ENCODE assay signal across 1 cellular context in the genomic region with DNA sequence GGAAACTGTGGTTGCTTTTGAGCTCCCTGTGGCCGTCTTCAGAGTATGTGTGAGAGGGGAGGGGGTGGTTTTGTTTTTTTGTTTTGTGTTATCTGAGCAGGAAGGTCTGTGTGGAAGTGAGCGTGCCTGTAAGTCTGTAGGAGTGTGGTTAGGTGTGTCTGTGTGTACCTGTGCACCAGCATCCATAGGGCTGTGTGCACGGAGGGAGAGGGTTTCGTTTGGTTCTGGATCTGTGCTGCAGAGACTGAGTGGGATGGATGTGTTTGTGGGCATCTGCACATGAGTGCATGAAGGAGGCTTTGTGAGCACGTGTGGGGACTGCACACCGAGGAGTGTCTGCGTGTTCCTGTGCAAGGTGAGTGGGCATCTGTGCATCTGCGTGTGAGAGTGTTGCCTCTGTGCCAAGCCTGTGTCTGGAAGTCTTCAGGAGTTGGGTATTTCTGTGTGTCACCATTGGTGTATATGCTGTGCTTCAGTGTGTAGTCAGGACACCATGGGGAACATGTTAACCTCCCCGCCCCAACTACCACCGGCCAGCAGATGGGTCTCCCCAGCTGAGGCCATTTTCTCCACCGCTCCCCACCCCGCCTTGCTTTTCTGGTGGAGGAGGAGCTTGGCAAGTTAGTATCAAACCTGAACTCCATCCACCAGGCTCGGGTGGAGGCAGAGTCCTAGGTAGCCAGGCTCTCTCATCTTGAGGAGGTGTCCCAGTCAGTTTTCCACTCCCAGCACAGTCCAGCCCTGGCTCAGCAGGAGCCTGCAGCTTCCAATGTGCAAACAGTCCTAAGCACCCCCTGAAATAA.
TF ChIP-seq lines count a peak whose summit lies in the region.

No MANE protein-coding gene starts in this region.

TF ChIP-seq in HCT116, 20 proteins besides CTCF, POLR2A, EP300 and RAD21 (continued from another document):
- TF ChIP-seq ZFX (IDR thresholded peaks at IDR 0.05) (no peak), ZNF274 (IDR thresholded peaks at IDR 0.05; ENCODE audit: low read depth, low read length) (no peak), SP1 (IDR thresholded peaks at IDR 0.05; ENCODE audit: low read depth) (no peak), ELF1 (IDR thresholded peaks at IDR 0.05; ENCODE audit: borderline replicate concordance, low read depth) (no peak), SIN3A (IDR thresholded peaks at IDR 0.05; ENCODE audit: low read depth) (no peak), SRF (IDR thresholded peaks at IDR 0.05; ENCODE audit: low read depth) (no peak)
- TF ChIP-seq, protein P1, sequence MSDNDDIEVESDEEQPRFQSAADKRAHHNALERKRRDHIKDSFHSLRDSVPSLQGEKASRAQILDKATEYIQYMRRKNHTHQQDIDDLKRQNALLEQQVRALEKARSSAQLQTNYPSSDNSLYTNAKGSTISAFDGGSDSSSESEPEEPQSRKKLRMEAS (IDR thresholded peaks at IDR 0.05): no peak
TF ChIP-seq in HCT116: peak in this region for 0.
